Comparison of ENCODE assay signal across 1 cellular context in genomic region chr7:131307627-131308026, GRCh38.
TF ChIP-seq lines count a peak whose summit lies in the region.

No MANE protein-coding gene starts in this region.

TF ChIP-seq in HepG2, 621 proteins besides CTCF, POLR2A, EP300 and RAD21:
- no peak for TF ChIP-seq ZNF318 (CRISPR knock-in tag; IDR thresholded peaks at IDR 0.05)
- TF ChIP-seq MIXL1 (CRISPR knock-in tag; IDR thresholded peaks at IDR 0.05) = no peak
- no peak for TF ChIP-seq ZBTB33 (CRISPR knock-in tag; IDR thresholded peaks at IDR 0.05)
- TF ChIP-seq ZFP36 (IDR thresholded peaks at IDR 0.05; ENCODE audit: borderline replicate concordance, low read depth, low read length, partially characterized antibody) = no peak
- TF ChIP-seq DNMT3B (CRISPR knock-in tag; conservative IDR thresholded peaks at IDR 0.05) = no peak
- TF ChIP-seq SRSF4 (IDR thresholded peaks at IDR 0.05; ENCODE audit: low read depth, low read length, poor library complexity, severe bottlenecking) = no peak
- TF ChIP-seq ATM (IDR thresholded peaks at IDR 0.05; ENCODE audit: borderline replicate concordance) = no peak
- no peak for TF ChIP-seq ZNF629 (CRISPR knock-in tag; conservative IDR thresholded peaks at IDR 0.05)
- TF ChIP-seq NFIC (IDR thresholded peaks at IDR 0.05; ENCODE audit: low read length) = no peak
- TF ChIP-seq STAG1 (CRISPR knock-in tag; IDR thresholded peaks at IDR 0.05) = no peak
- TF ChIP-seq ZBTB7A (CRISPR knock-in tag; IDR thresholded peaks at IDR 0.05) = no peak
- no peak for TF ChIP-seq PHB2 (IDR thresholded peaks at IDR 0.05; ENCODE audit: partially characterized antibody)
- TF ChIP-seq ZNF414 (CRISPR knock-in tag; IDR thresholded peaks at IDR 0.05) = no peak
- TF ChIP-seq, protein P1, sequence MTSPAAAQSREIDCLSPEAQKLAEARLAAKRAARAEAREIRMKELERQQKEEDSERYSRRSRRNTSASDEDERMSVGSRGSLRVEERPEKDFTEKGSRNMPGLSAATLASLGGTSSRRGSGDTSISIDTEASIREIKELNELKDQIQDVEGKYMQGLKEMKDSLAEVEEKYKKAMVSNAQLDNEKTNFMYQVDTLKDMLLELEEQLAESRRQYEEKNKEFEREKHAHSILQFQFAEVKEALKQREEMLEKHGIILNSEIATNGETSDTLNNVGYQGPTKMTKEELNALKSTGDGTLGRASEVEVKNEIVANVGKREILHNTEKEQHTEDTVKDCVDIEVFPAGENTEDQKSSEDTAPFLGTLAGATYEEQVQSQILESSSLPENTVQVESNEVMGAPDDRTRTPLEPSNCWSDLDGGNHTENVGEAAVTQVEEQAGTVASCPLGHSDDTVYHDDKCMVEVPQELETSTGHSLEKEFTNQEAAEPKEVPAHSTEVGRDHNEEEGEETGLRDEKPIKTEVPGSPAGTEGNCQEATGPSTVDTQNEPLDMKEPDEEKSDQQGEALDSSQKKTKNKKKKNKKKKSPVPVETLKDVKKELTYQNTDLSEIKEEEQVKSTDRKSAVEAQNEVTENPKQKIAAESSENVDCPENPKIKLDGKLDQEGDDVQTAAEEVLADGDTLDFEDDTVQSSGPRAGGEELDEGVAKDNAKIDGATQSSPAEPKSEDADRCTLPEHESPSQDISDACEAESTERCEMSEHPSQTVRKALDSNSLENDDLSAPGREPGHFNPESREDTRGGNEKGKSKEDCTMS (CRISPR knock-in tag; conservative IDR thresholded peaks at IDR 0.05) = no peak
- TF ChIP-seq CREM (IDR thresholded peaks at IDR 0.05) = no peak
- TF ChIP-seq CREM (CRISPR knock-in tag; IDR thresholded peaks at IDR 0.05) = no peak
- no peak for TF ChIP-seq ZNF510 (CRISPR knock-in tag; IDR thresholded peaks at IDR 0.05; ENCODE audit: low read depth)
- no peak for TF ChIP-seq HCFC1 (IDR thresholded peaks at IDR 0.05; ENCODE audit: low read depth, low read length)
